In genomic region chr2:75553961-75554539, GRCh38 we compare ENCODE assay signal across 23 cellular contexts. TPM values are rescaled to one million over a fixed set of nuclear protein-coding genes. Genes with fewer than 3 reads are reported as not detected.
DNase-seq lines count a peak whose midpoint lies in the region; ATAC-seq and TF ChIP-seq lines count a peak whose summit lies in the region.
"Had no signal": no experiment of that assay in that cellular context is flagged by ENCODE, and none has a peak within 500 bp of the region (broad histone marks: within the 10 kb centered on the region; RNA-seq: fewer than 3 reads in every experiment).

No MANE protein-coding gene starts in this region.

- H3K4me1 ChIP-seq in GM23338 (ENCODE audit: insufficient read depth): peaks cover 31% of the 10 kb centered on the region

- POLR2A ChIA-PET in WTC11 (lab: Charles Lee): no interaction called here

- H3K9me2 ChIP-seq in GM23338 (ENCODE audit: insufficient read depth): 0 out of 2 replicates have a peak, but pooled peaks cover 3% of the 10 kb centered on the region

- peak; percentile 47 for DNase-seq in GM23338 (ENCODE audit: low spot score)
- DNase-seq in WTC11 (ENCODE audit: low spot score): no peak
- DNase-seq in iPS-NIHi11 (ENCODE audit: low spot score): peak; percentile 35
- peak; percentile 23 for DNase-seq in osteocyte (ENCODE audit: extremely low spot score, unreplicated experiment)
- no peak for DNase-seq in HUDEP-2 (lab: John Stamatoyannopoulos, UW; ENCODE audit: unreplicated experiment in 76 of 76)
- DNase-seq in HT-29 (ENCODE audit: low spot score): no peak
- DNase-seq: GF-D8; IMR-90; NCI-H1092 treated with DMSO at 0.1 percent for 48 hours; NCI-H1436 treated with DMSO at 0.1 percent for 48 hours; NCI-H2029; NCI-H2171; NCI-H345; NCI-H524; NCI-H774; NK-92 treated with Interleukin-12 subunit alpha and Interleukin-12 subunit beta, amount 100 ng/mL, for 24 hours; T-helper 1 cell had no signal

- ATAC-seq in GM23338 (peak; percentile 94), WTC11 (peak; percentile 83), HG02763 (IDR thresholded peaks at IDR 0.05; ENCODE audit: unreplicated experiment) (no peak)
- ATAC-seq: HCT116, Panc1 had no signal

- H3K79me2 ChIP-seq in GM23338 (replicated peaks; ENCODE audit: insufficient read depth): no peaks in the 10 kb centered on the region

- peak overlapping the region; percentile 69 for H3K4me2 ChIP-seq in GM23338
- H3K4me2 ChIP-seq: KMS-11 had no signal

- H3K4me3 Mint-ChIP-seq in GM23338 (peak overlapping the region; percentile 7; the same call in 1 of the 3 replicates), WTC11 (peak overlapping the region; percentile 29), osteocyte (ENCODE audit: unreplicated experiment) (no peak overlapping the region)

- H3F3A ChIP-seq in GM23338 (replicated peaks; ENCODE audit: low read depth): no peaks in the 10 kb centered on the region

- H3K27me3 ChIP-seq in GM23338 (ENCODE audit: insufficient read depth): peaks cover 3% of the 10 kb centered on the region
- H3K27me3 ChIP-seq: SJSA1 had no signal

- no peak overlapping the region for H3K27ac Mint-ChIP-seq in GM23338
- H3K27ac Mint-ChIP-seq in WTC11: no peak overlapping the region
- no peak overlapping the region for H3K27ac Mint-ChIP-seq in osteocyte (ENCODE audit: unreplicated experiment)

- H3K4me1 Mint-ChIP-seq in GM23338: peaks cover 44% of the 10 kb centered on the region
- H3K4me1 Mint-ChIP-seq in WTC11: peaks cover 47% of the 10 kb centered on the region
- H3K4me1 Mint-ChIP-seq in osteocyte (ENCODE audit: unreplicated experiment): peaks cover 38% of the 10 kb centered on the region

- TF ChIP-seq CTCF in GM23338 (conservative IDR thresholded peaks at IDR 0.05; ENCODE audit: low read depth in 2 of 2) (no peak), WTC11 (IDR thresholded peaks at IDR 0.05) (no peak), osteocyte (IDR thresholded peaks at IDR 0.05) (no peak)

- CTCF ChIA-PET in WTC11 (lab: Charles Lee): interaction anchor here (1.1 kb wide), 1 partner anchor 20 kb away, joined by 3 read pairs; no protein-coding TSS in a partner anchor

- no peaks in the 10 kb centered on the region for H4K20me1 ChIP-seq in GM23338 (replicated peaks; ENCODE audit: insufficient read depth)

- H2AFZ ChIP-seq in GM23338: 0 out of 2 replicates have a peak overlapping the region, but pooled peaks have one; percentile 59

- H3K36me3 Mint-ChIP-seq in GM23338 (ENCODE audit: low read depth) (no peaks in the 10 kb centered on the region; the same call in 2 of the 3 replicates), WTC11 (no peaks in the 10 kb centered on the region), osteocyte (ENCODE audit: unreplicated experiment) (peaks cover 12% of the 10 kb centered on the region)

- H3K27me3 Mint-ChIP-seq in GM23338 (ENCODE audit: insufficient read depth, low read depth, poor library complexity): peaks cover 12% of the 10 kb centered on the region
- peaks cover 2% of the 10 kb centered on the region for H3K27me3 Mint-ChIP-seq in WTC11 (ENCODE audit: low read depth)
- H3K27me3 Mint-ChIP-seq in osteocyte (ENCODE audit: unreplicated experiment): no peaks in the 10 kb centered on the region

- peak overlapping the region; percentile 40 for H3K4me3 ChIP-seq in GM23338
- H3K4me3 ChIP-seq: SJSA1 had no signal

- H3K9me3 Mint-ChIP-seq in GM23338 (no peaks in the 10 kb centered on the region), WTC11 (no peaks in the 10 kb centered on the region), osteocyte (ENCODE audit: unreplicated experiment) (no peaks in the 10 kb centered on the region)

- H3K27ac ChIP-seq in GM23338 (ENCODE audit: low read depth): no peak overlapping the region
- H3K27ac ChIP-seq: C4-2B, KMS-11, SJSA1 had no signal

- H3K36me3 ChIP-seq in GM23338 (ENCODE audit: insufficient read depth): no peaks in the 10 kb centered on the region

TF ChIP-seq in GM23338, 12 proteins besides CTCF, POLR2A, EP300 and RAD21:
- TF ChIP-seq CREB1 (CRISPR knock-in tag; IDR thresholded peaks at IDR 0.05; ENCODE audit: low read depth): no peak
- TF ChIP-seq EZH2 (IDR thresholded peaks at IDR 0.05; ENCODE audit: low read depth, unreplicated experiment): no peak
- no peak for TF ChIP-seq STAT1 (IDR thresholded peaks at IDR 0.05; ENCODE audit: unreplicated experiment)

TF ChIP-seq in WTC11, 78 proteins besides CTCF, POLR2A, EP300 and RAD21:
- TF ChIP-seq MAX (CRISPR knock-in tag; IDR thresholded peaks at IDR 0.05): no peak
- TF ChIP-seq MYBL2 (CRISPR knock-in tag; IDR thresholded peaks at IDR 0.05): no peak
- TF ChIP-seq RORB (CRISPR knock-in tag; IDR thresholded peaks at IDR 0.05): no peak
- no peak for TF ChIP-seq CBFB (CRISPR knock-in tag; IDR thresholded peaks at IDR 0.05; ENCODE audit: low read depth)

RNA-seq across cellular contexts. Expression of gene EVA1A, which starts 6.7 kb away (rescaled TPM):
- 7.9 and 8.5 TPM in 2 replicates for total RNA-seq in GM23338 (2014; rRNA removed; shearing (Covaris generic))
- polyA plus RNA-seq in GM23338 (2016; fragmentation: Nextera tagmentation; extraction: Ambion mirVana): 4.6 and 5.0 TPM in 2 replicates
- total RNA-seq in WTC11 (2021) (3.2 to 4.1 TPM (median 3.3 TPM) in 3 replicates), osteocyte (30.7 and 33.5 TPM in 2 replicates)
- total RNA-seq in HT-29 (2014; rRNA removed; shearing (Covaris generic)): not detected in 2 replicates

Comparison
In these comparisons a context has a peak if more than half of its experiments do, and no peak if none do; other contexts are left out.
1. DNase-seq: peak in GM23338 (single experiment), iPS-NIHi11 (single experiment) and osteocyte (single experiment); none in WTC11 (single experiment), HUDEP-2 (0 of 76) and HT-29 (single experiment).